ENCODE assay signal across 1 cellular context in the genomic region with DNA sequence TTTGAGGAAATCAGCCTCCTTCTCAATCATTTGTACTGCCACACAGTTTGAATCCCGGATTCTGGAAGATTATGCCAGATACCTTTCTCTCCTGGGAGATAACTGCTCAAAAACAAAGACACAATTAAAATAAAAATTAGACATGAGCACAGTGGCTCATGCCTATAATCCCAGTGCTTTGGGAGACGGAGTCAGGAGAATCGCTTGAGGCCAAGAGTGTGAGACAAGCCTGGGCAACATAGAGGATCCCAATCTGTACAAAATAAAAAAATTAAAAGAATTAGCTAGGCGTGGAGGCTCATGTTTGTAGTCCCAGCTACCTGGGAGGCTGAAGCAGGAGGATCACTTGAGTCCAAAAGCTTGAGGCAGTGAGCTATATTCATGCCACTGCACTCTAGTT.
TF ChIP-seq lines count a peak whose summit lies in the region.

No MANE protein-coding gene starts in this region.

TF ChIP-seq in H1, 55 proteins besides CTCF, POLR2A, EP300 and RAD21:
- no peak for TF ChIP-seq EGR1 (IDR thresholded peaks at IDR 0.05; ENCODE audit: borderline replicate concordance, low read depth, low read length)
- no peak for TF ChIP-seq GTF2F1 (IDR thresholded peaks at IDR 0.05; ENCODE audit: borderline replicate concordance, low read depth, low read length)
- TF ChIP-seq TBP (IDR thresholded peaks at IDR 0.05; ENCODE audit: low read depth, low read length), result no peak
- TF ChIP-seq, protein P1, sequence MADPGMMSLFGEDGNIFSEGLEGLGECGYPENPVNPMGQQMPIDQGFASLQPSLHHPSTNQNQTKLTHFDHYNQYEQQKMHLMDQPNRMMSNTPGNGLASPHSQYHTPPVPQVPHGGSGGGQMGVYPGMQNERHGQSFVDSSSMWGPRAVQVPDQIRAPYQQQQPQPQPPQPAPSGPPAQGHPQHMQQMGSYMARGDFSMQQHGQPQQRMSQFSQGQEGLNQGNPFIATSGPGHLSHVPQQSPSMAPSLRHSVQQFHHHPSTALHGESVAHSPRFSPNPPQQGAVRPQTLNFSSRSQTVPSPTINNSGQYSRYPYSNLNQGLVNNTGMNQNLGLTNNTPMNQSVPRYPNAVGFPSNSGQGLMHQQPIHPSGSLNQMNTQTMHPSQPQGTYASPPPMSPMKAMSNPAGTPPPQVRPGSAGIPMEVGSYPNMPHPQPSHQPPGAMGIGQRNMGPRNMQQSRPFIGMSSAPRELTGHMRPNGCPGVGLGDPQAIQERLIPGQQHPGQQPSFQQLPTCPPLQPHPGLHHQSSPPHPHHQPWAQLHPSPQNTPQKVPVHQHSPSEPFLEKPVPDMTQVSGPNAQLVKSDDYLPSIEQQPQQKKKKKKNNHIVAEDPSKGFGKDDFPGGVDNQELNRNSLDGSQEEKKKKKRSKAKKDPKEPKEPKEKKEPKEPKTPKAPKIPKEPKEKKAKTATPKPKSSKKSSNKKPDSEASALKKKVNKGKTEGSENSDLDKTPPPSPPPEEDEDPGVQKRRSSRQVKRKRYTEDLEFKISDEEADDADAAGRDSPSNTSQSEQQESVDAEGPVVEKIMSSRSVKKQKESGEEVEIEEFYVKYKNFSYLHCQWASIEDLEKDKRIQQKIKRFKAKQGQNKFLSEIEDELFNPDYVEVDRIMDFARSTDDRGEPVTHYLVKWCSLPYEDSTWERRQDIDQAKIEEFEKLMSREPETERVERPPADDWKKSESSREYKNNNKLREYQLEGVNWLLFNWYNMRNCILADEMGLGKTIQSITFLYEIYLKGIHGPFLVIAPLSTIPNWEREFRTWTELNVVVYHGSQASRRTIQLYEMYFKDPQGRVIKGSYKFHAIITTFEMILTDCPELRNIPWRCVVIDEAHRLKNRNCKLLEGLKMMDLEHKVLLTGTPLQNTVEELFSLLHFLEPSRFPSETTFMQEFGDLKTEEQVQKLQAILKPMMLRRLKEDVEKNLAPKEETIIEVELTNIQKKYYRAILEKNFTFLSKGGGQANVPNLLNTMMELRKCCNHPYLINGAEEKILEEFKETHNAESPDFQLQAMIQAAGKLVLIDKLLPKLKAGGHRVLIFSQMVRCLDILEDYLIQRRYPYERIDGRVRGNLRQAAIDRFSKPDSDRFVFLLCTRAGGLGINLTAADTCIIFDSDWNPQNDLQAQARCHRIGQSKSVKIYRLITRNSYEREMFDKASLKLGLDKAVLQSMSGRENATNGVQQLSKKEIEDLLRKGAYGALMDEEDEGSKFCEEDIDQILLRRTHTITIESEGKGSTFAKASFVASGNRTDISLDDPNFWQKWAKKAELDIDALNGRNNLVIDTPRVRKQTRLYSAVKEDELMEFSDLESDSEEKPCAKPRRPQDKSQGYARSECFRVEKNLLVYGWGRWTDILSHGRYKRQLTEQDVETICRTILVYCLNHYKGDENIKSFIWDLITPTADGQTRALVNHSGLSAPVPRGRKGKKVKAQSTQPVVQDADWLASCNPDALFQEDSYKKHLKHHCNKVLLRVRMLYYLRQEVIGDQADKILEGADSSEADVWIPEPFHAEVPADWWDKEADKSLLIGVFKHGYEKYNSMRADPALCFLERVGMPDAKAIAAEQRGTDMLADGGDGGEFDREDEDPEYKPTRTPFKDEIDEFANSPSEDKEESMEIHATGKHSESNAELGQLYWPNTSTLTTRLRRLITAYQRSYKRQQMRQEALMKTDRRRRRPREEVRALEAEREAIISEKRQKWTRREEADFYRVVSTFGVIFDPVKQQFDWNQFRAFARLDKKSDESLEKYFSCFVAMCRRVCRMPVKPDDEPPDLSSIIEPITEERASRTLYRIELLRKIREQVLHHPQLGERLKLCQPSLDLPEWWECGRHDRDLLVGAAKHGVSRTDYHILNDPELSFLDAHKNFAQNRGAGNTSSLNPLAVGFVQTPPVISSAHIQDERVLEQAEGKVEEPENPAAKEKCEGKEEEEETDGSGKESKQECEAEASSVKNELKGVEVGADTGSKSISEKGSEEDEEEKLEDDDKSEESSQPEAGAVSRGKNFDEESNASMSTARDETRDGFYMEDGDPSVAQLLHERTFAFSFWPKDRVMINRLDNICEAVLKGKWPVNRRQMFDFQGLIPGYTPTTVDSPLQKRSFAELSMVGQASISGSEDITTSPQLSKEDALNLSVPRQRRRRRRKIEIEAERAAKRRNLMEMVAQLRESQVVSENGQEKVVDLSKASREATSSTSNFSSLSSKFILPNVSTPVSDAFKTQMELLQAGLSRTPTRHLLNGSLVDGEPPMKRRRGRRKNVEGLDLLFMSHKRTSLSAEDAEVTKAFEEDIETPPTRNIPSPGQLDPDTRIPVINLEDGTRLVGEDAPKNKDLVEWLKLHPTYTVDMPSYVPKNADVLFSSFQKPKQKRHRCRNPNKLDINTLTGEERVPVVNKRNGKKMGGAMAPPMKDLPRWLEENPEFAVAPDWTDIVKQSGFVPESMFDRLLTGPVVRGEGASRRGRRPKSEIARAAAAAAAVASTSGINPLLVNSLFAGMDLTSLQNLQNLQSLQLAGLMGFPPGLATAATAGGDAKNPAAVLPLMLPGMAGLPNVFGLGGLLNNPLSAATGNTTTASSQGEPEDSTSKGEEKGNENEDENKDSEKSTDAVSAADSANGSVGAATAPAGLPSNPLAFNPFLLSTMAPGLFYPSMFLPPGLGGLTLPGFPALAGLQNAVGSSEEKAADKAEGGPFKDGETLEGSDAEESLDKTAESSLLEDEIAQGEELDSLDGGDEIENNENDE (IDR thresholded peaks at IDR 0.05; ENCODE audit: insufficient replicate concordance, low read length), result no peak
- TF ChIP-seq SP1 (IDR thresholded peaks at IDR 0.05; ENCODE audit: low read depth, low read length), result no peak
- no peak for TF ChIP-seq SP4 (IDR thresholded peaks at IDR 0.05; ENCODE audit: low read length)
- TF ChIP-seq CEBPB (IDR thresholded peaks at IDR 0.05; ENCODE audit: low read depth, low read length), result no peak
- TF ChIP-seq HDAC6 (IDR thresholded peaks at IDR 0.05; ENCODE audit: low read depth, low read length), result no peak
